Comparison of ENCODE assay signal across 8 cellular contexts in genomic region chr12:106246891-106247730, GRCh38. TPM values are rescaled to one million over a fixed set of nuclear protein-coding genes. Genes with fewer than 3 reads are reported as not detected.
DNase-seq lines count a peak whose midpoint lies in the region; ATAC-seq and TF ChIP-seq lines count a peak whose summit lies in the region.

No MANE protein-coding gene starts in this region.

- H3K27me3 ChIP-seq in body of pancreas = no peaks in the 10 kb centered on the region
- no peaks in the 10 kb centered on the region for H3K27me3 ChIP-seq in iPS DF 6.9 (ENCODE audit: control insufficient read depth, insufficient read depth, low read length)

- peaks cover 11% of the 10 kb centered on the region for H3K4me1 Mint-ChIP-seq in T-helper 2 cell treated with Interferon-gamma antibody and Interleukin-4, amounts not matched to agents 5 μg/mL and 100 μg/mL, for 36 hours (ENCODE audit: low read depth)

- no peaks in the 10 kb centered on the region for H3K36me3 ChIP-seq in body of pancreas (replicated peaks in 1 of 2; ENCODE audit: insufficient read depth in 1 of 2, low read depth in 2 of 2)
- H3K36me3 ChIP-seq in iPS DF 6.9 (ENCODE audit: control insufficient read depth, insufficient read depth, low read length) = peaks cover 3% of the 10 kb centered on the region; the same call in 1 of the 2 replicates

- H3K36me3 Mint-ChIP-seq in T-helper 2 cell treated with Interferon-gamma antibody and Interleukin-4, amounts not matched to agents 5 μg/mL and 100 μg/mL, for 36 hours (ENCODE audit: low read depth) = no peaks in the 10 kb centered on the region

- no peak overlapping the region for H3K27ac Mint-ChIP-seq in T-helper 2 cell treated with Interferon-gamma antibody and Interleukin-4, amounts not matched to agents 5 μg/mL and 100 μg/mL, for 36 hours

- H3K9me3 Mint-ChIP-seq in T-helper 2 cell treated with Interferon-gamma antibody and Interleukin-4, amounts not matched to agents 5 μg/mL and 100 μg/mL, for 36 hours = no peaks in the 10 kb centered on the region

- H3K9me3 ChIP-seq in body of pancreas = no peaks in the 10 kb centered on the region
- H3K9me3 ChIP-seq in iPS DF 6.9 (ENCODE audit: control insufficient read depth, insufficient read depth, low read length) = no peaks in the 10 kb centered on the region

- 2 to 14% methylated on average over 8 to 77 of the region's 81 CpGs for WGBS in body of pancreas, 2 donors
- WGBS in iPS DF 6.9 (ENCODE audit: insufficient coverage, insufficient read length) = no CpG with 5 or more reads among the region's 81 CpGs

- ATAC-seq in GM18861 (IDR thresholded peaks at IDR 0.05; ENCODE audit: unreplicated experiment) (peak; percentile 4), HG03196 (IDR thresholded peaks at IDR 0.05; ENCODE audit: unreplicated experiment) (peak; percentile 24), body of pancreas (peak; percentile 44), sciatic nerve (peak; percentile 9)

- H3K4me3 Mint-ChIP-seq in T-helper 2 cell treated with Interferon-gamma antibody and Interleukin-4, amounts not matched to agents 5 μg/mL and 100 μg/mL, for 36 hours = peak overlapping the region; percentile 69

- intact Hi-C loops in body of pancreas (cut with DNase I) (no loop called here), sciatic nerve (cut with DNase I) (no loop called here)

- DNase-seq in T-helper 2 cell treated with Interferon-gamma antibody and Interleukin-4, amounts not matched to agents 5 μg/mL and 100 μg/mL, for 36 hours (ENCODE audit: low spot score) = peak; percentile 28
- DNase-seq in body of pancreas = peak; percentile 74 to 79 (median 77)
- DNase-seq in iPS DF 6.9 (ENCODE audit: low read depth, low spot score) = no peak
- DNase-seq in sciatic nerve (ENCODE audit: low spot score) = peak; percentile 76
- no peak for DNase-seq in NCI-H1694 (lab: John Stamatoyannopoulos, UW)

- TF ChIP-seq POLR2A in body of pancreas (IDR thresholded peaks at IDR 0.05) = peak in 2 of 3 donors; percentile 47

- H3K4me3 ChIP-seq in body of pancreas (peak overlapping the region; percentile 77 to 80), iPS DF 6.9 (ENCODE audit: low read length) (peak overlapping the region; percentile 59)

- peaks cover 54% of the 10 kb centered on the region for H3K4me1 ChIP-seq in body of pancreas
- peaks cover 1% of the 10 kb centered on the region; the same call in 1 of the 2 replicates for H3K4me1 ChIP-seq in iPS DF 6.9 (ENCODE audit: control insufficient read depth, insufficient read depth, low read length)

- peaks cover 18% of the 10 kb centered on the region for H3K27me3 Mint-ChIP-seq in T-helper 2 cell treated with Interferon-gamma antibody and Interleukin-4, amounts not matched to agents 5 μg/mL and 100 μg/mL, for 36 hours (ENCODE audit: low read depth)

- TF ChIP-seq CTCF in 22Rv1 (IDR thresholded peaks at IDR 0.05) = no peak
- TF ChIP-seq CTCF in body of pancreas (IDR thresholded peaks at IDR 0.05) = peak in 4 of 7 experiments; percentile 21 to 40 (median 28)

- peak overlapping the region; percentile 81 for H3K27ac ChIP-seq in 22Rv1
- H3K27ac ChIP-seq in body of pancreas = peak overlapping the region; percentile 96 to 100 (median 97)
- H3K27ac ChIP-seq in iPS DF 6.9 (ENCODE audit: low read length) = no peak overlapping the region

RNA-seq across cellular contexts. Expression of gene CKAP4, which starts 0.7 kb away (rescaled TPM):
- total RNA-seq in body of pancreas = 10 to 100 TPM; 30.6 to 36.6 TPM
- total RNA-seq in sciatic nerve = 30.3 TPM

RNA-seq across cellular contexts. Expression of gene TCP11L2, which starts 55.4 kb away (rescaled TPM):
- total RNA-seq in body of pancreas (10 to 100 TPM; 16.1 to 19.1 TPM), sciatic nerve (52.1 TPM)

Comparison
In these comparisons a context has a peak if more than half of its experiments do, and no peak if none do; other contexts are left out.
1. DNase-seq: peak in T-helper 2 cell treated with Interferon-gamma antibody and Interleukin-4, amounts not matched to agents 5 μg/mL and 100 μg/mL, for 36 hours (single experiment), body of pancreas (4 of 4) and sciatic nerve (single experiment); none in iPS DF 6.9 (single experiment) and NCI-H1694 (single experiment).
2. Peak in every context shown above with its lines, with median percentiles within 50 percentile points of each other: ATAC-seq.